Comparison of ENCODE assay signal across 20 cellular contexts in the genomic region with DNA sequence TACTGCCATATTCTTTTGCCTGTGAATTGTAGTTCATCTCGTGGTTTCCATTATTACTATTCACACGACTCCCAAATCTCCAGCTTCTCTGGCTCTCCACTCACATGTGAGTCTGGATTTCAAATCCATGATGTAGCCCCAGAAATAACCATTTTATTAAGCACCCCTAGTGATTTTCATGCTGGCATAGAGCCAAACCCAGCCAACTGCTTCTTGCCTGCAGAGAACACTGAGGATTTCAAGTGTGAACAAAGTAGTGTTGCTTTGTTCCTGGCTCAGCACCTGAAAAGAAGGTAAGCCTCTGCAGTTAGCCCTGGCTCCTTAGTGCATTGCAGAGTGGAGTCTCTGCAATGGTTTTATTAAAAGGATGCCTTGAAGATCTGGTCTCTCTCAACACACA. TPM values are rescaled to one million over a fixed set of nuclear protein-coding genes. Genes with fewer than 3 reads are reported as not detected.
DNase-seq lines count a peak whose midpoint lies in the region; ATAC-seq, FAIRE-seq and TF ChIP-seq lines count a peak whose summit lies in the region.
"Had no signal": no experiment of that assay in that cellular context is flagged by ENCODE, and none has a peak within 500 bp of the region (broad histone marks: within the 10 kb centered on the region; RNA-seq: fewer than 3 reads in every experiment).

No MANE protein-coding gene starts in this region.

- no peak overlapping the region for H2AFZ ChIP-seq in K562 (ENCODE audit: low read depth, low read length)

- H3K4me3 ChIP-seq in K562 = no peak overlapping the region
- H3K4me3 ChIP-seq: HAP-1 had no signal

- peaks cover 57% of the 10 kb centered on the region for H3K36me3 ChIP-seq in K562 (ENCODE audit: control insufficient read depth, insufficient read depth, low read length)

- no peak overlapping the region for H3K27ac ChIP-seq in K562 (ENCODE audit: extremely low read depth, low read depth, low read length)
- H3K27ac ChIP-seq: RWPE1 had no signal

- TF ChIP-seq EP300 in K562 (IDR thresholded peaks at IDR 0.05; ENCODE audit: low read length) = no peak

- TF ChIP-seq RAD21 in K562 (CRISPR knock-in tag; conservative IDR thresholded peaks at IDR 0.05 in 1 of 2, IDR thresholded peaks at IDR 0.05 in 1 of 2) = no peak

- H3K27ac Mint-ChIP-seq in activated CD8-positive, alpha-beta T cell treated with anti-CD3 and anti-CD28 coated beads, Interleukin-2, amount 10 ng/mL, durations not matched to agents 7 days and 5 days = peak overlapping the region; percentile 39
- no peak overlapping the region for H3K27ac Mint-ChIP-seq in activated CD8-positive, alpha-beta T cell treated with anti-CD3 and anti-CD28 coated beads for 36 hours
- H3K27ac Mint-ChIP-seq in stimulated activated effector memory CD8-positive, alpha-beta T cell treated with anti-CD3 and anti-CD28 coated beads, Interleukin-12 subunit alpha, Interleukin-12 subunit beta, amount 100 ng/mL, for 72 hours = peak overlapping the region; percentile 35

- WGBS in K562 (ENCODE audit: insufficient coverage, low coverage, missing lambda C conversion rate) = 91% methylated on average over 2 of the region's 2 CpGs

- H3K4me2 ChIP-seq in K562 (ENCODE audit: insufficient read depth, low read length) = no peak overlapping the region

- intact Hi-C loops in activated CD8-positive, alpha-beta T cell treated with anti-CD3 and anti-CD28 coated beads for 36 hours (cut with micrococcal nuclease) = no loop called here
- intact Hi-C loops in K562 (cut with micrococcal nuclease) = no loop called here

- no peaks in the 10 kb centered on the region for H3K9me3 ChIP-seq in K562 (replicated peaks; ENCODE audit: control insufficient read depth, insufficient read depth, low read depth, low read length)
- H3K9me3 ChIP-seq: HAP-1 had no signal

- peaks cover 4% of the 10 kb centered on the region for H3K4me1 Mint-ChIP-seq in activated CD8-positive, alpha-beta T cell treated with anti-CD3 and anti-CD28 coated beads, Interleukin-2, amount 10 ng/mL, durations not matched to agents 7 days and 5 days (ENCODE audit: low read depth)
- H3K4me1 Mint-ChIP-seq in activated CD8-positive, alpha-beta T cell treated with anti-CD3 and anti-CD28 coated beads for 36 hours (ENCODE audit: low read depth) = no peaks in the 10 kb centered on the region
- H3K4me1 Mint-ChIP-seq in stimulated activated effector memory CD8-positive, alpha-beta T cell treated with anti-CD3 and anti-CD28 coated beads, Interleukin-12 subunit alpha, Interleukin-12 subunit beta, amount 100 ng/mL, for 72 hours = peaks cover 4% of the 10 kb centered on the region

- in situ Hi-C loops in K562 (cut with MboI) = loop anchor here (10.0 to 25.0 kb wide), 2 partner anchors 461 to 1284 kb away; a partner anchor contains a TSS

- no peak for TF ChIP-seq CTCF in activated CD8-positive, alpha-beta T cell treated with anti-CD3 and anti-CD28 coated beads for 36 hours (IDR thresholded peaks at IDR 0.05)
- no peak for TF ChIP-seq CTCF in K562 (IDR thresholded peaks at IDR 0.05 in 2 of 3, conservative IDR thresholded peaks at IDR 0.05 in 1 of 3; ENCODE audit: insufficient read depth in 2 of 3, low read depth in 1 of 3, low read length in 3 of 3)

- H3K9me1 ChIP-seq in K562 (ENCODE audit: control insufficient read depth, insufficient read depth, low read length) = no peaks in the 10 kb centered on the region

- H3K79me2 ChIP-seq in K562 (ENCODE audit: control insufficient read depth, insufficient read depth, low read length) = no peaks in the 10 kb centered on the region; the same call in 2 of the 3 replicates

- no peak overlapping the region for H3K4me3 Mint-ChIP-seq in activated CD8-positive, alpha-beta T cell treated with anti-CD3 and anti-CD28 coated beads, Interleukin-2, amount 10 ng/mL, durations not matched to agents 7 days and 5 days
- no peak overlapping the region for H3K4me3 Mint-ChIP-seq in activated CD8-positive, alpha-beta T cell treated with anti-CD3 and anti-CD28 coated beads for 36 hours
- H3K4me3 Mint-ChIP-seq in stimulated activated effector memory CD8-positive, alpha-beta T cell treated with anti-CD3 and anti-CD28 coated beads, Interleukin-12 subunit alpha, Interleukin-12 subunit beta, amount 100 ng/mL, for 72 hours = no peak overlapping the region
- H3K4me3 Mint-ChIP-seq: CD4-positive, CD25-positive, alpha-beta regulatory T cell had no signal

- POLR2A ChIA-PET in activated CD8-positive, alpha-beta T cell treated with anti-CD3 and anti-CD28 coated beads, Interleukin-2, amount 10 ng/mL, durations not matched to agents 7 days and 5 days (lab: Charles Lee) = no interaction called here
- POLR2A ChIA-PET in activated CD8-positive, alpha-beta T cell treated with anti-CD3 and anti-CD28 coated beads for 36 hours (lab: Charles Lee) = interaction anchor here (1.3 kb wide), 1 partner anchor 27 kb away, joined by 3 read pairs; no protein-coding TSS in a partner anchor
- POLR2A ChIA-PET in K562 (lab: Yijun Ruan, JAX) = no interaction called here

- H3K36me3 Mint-ChIP-seq in activated CD8-positive, alpha-beta T cell treated with anti-CD3 and anti-CD28 coated beads, Interleukin-2, amount 10 ng/mL, durations not matched to agents 7 days and 5 days (ENCODE audit: low read depth) = peaks cover 24% of the 10 kb centered on the region
- H3K36me3 Mint-ChIP-seq in activated CD8-positive, alpha-beta T cell treated with anti-CD3 and anti-CD28 coated beads for 36 hours (ENCODE audit: low read depth) = peaks cover 32% of the 10 kb centered on the region
- peaks cover 61% of the 10 kb centered on the region for H3K36me3 Mint-ChIP-seq in stimulated activated effector memory CD8-positive, alpha-beta T cell treated with anti-CD3 and anti-CD28 coated beads, Interleukin-12 subunit alpha, Interleukin-12 subunit beta, amount 100 ng/mL, for 72 hours

- DNase-seq in activated CD8-positive, alpha-beta T cell treated with anti-CD3 and anti-CD28 coated beads, Interleukin-2, amount 10 ng/mL, durations not matched to agents 7 days and 5 days = no peak
- DNase-seq in activated CD8-positive, alpha-beta T cell treated with anti-CD3 and anti-CD28 coated beads for 36 hours = no peak
- DNase-seq in NCI-H1694 (lab: John Stamatoyannopoulos, UW) (peak; percentile 44), K562 (ENCODE audit: extremely low read depth in 1 of 4, low spot score in 3 of 4) (no peak), urothelium cell line (ENCODE audit: low spot score) (no peak)
- no peak for DNase-seq in stimulated activated effector memory CD8-positive, alpha-beta T cell treated with anti-CD3 and anti-CD28 coated beads, Interleukin-12 subunit alpha, Interleukin-12 subunit beta, amount 100 ng/mL, for 72 hours (ENCODE audit: low spot score in 2 of 2)
- DNase-seq: CD4-positive, CD25-positive, alpha-beta regulatory T cell; IMR-90; Kasumi-1; MM.1S; NCI-H1930; NCI-H226; NCI-H526; PC-3; SW 1271 had no signal

- CTCF ChIA-PET in activated CD8-positive, alpha-beta T cell treated with anti-CD3 and anti-CD28 coated beads, Interleukin-2, amount 10 ng/mL, durations not matched to agents 7 days and 5 days (lab: Charles Lee) = interaction anchor here (2.1 kb wide), 1 partner anchor 31 kb away, joined by 5 read pairs; no protein-coding TSS in a partner anchor
- CTCF ChIA-PET in activated CD8-positive, alpha-beta T cell treated with anti-CD3 and anti-CD28 coated beads for 36 hours (lab: Charles Lee) = interaction anchor here (0.9 kb wide), 1 partner anchor 13 kb away, joined by 3 read pairs; no protein-coding TSS in a partner anchor
- CTCF ChIA-PET in K562 (lab: Yijun Ruan, JAX; ENCODE audit: low intra/inter-chr PET ratio) = interaction anchor here (0.7 kb wide), 1 partner anchor 1912 kb away, joined by 3 read pairs; no protein-coding TSS in a partner anchor

- BruUV-seq in K562 (replicated peaks; lab: Mats Ljungman, UMichigan) = no TSS peak

- no peaks in the 10 kb centered on the region for H3K27me3 ChIP-seq in K562 (ENCODE audit: control insufficient read depth in 2 of 2, insufficient read depth in 2 of 2, low read length in 2 of 2)

- H3K9me3 Mint-ChIP-seq in activated CD8-positive, alpha-beta T cell treated with anti-CD3 and anti-CD28 coated beads, Interleukin-2, amount 10 ng/mL, durations not matched to agents 7 days and 5 days (ENCODE audit: insufficient read depth) = no peaks in the 10 kb centered on the region
- no peaks in the 10 kb centered on the region for H3K9me3 Mint-ChIP-seq in activated CD8-positive, alpha-beta T cell treated with anti-CD3 and anti-CD28 coated beads for 36 hours
- H3K9me3 Mint-ChIP-seq in stimulated activated effector memory CD8-positive, alpha-beta T cell treated with anti-CD3 and anti-CD28 coated beads, Interleukin-12 subunit alpha, Interleukin-12 subunit beta, amount 100 ng/mL, for 72 hours = no peaks in the 10 kb centered on the region
- H3K9me3 Mint-ChIP-seq: CD4-positive, CD25-positive, alpha-beta regulatory T cell had no signal

- no peak for TF ChIP-seq POLR2A in K562 (conservative IDR thresholded peaks at IDR 0.05)

- FAIRE-seq in K562 (lab: Jason Lieb, UNC) = no peak
- no peak for FAIRE-seq in urothelium cell line (lab: Jason Lieb, UNC)

- H3K27me3 Mint-ChIP-seq in activated CD8-positive, alpha-beta T cell treated with anti-CD3 and anti-CD28 coated beads, Interleukin-2, amount 10 ng/mL, durations not matched to agents 7 days and 5 days (ENCODE audit: low read depth) = no peaks in the 10 kb centered on the region
- no peaks in the 10 kb centered on the region for H3K27me3 Mint-ChIP-seq in activated CD8-positive, alpha-beta T cell treated with anti-CD3 and anti-CD28 coated beads for 36 hours
- H3K27me3 Mint-ChIP-seq: CD4-positive, CD25-positive, alpha-beta regulatory T cell had no signal

- H3K4me1 ChIP-seq in K562 (replicated peaks in 1 of 2; ENCODE audit: control insufficient read depth in 2 of 2, insufficient read depth in 2 of 2, low read length in 2 of 2) = no peaks in the 10 kb centered on the region

- H3K9ac ChIP-seq in K562 (ENCODE audit: insufficient read depth in 1 of 2, low read depth in 2 of 2, low read length in 2 of 2) = no peak overlapping the region

- no peak for ATAC-seq in activated CD8-positive, alpha-beta T cell treated with anti-CD3 and anti-CD28 coated beads, Interleukin-2, amount 10 ng/mL, durations not matched to agents 7 days and 5 days
- ATAC-seq in activated CD8-positive, alpha-beta T cell treated with anti-CD3 and anti-CD28 coated beads for 36 hours = no peak
- ATAC-seq in K562 = no peak
- no peak for ATAC-seq in stimulated activated effector memory CD8-positive, alpha-beta T cell treated with anti-CD3 and anti-CD28 coated beads, Interleukin-12 subunit alpha, Interleukin-12 subunit beta, amount 100 ng/mL, for 72 hours
- ATAC-seq in GM18909 (IDR thresholded peaks at IDR 0.05; ENCODE audit: poor library complexity, unreplicated experiment) = no peak
- ATAC-seq in HG02678 (IDR thresholded peaks at IDR 0.05; ENCODE audit: unreplicated experiment) = no peak
- ATAC-seq: PC-3 had no signal

- H4K20me1 ChIP-seq in K562 (replicated peaks; ENCODE audit: control insufficient read depth, insufficient read depth, low read length) = no peaks in the 10 kb centered on the region

RNA-seq across cellular contexts. Expression of a gene that starts 25.9 kb away (rescaled TPM):
- total RNA-seq in activated CD8-positive, alpha-beta T cell treated with anti-CD3 and anti-CD28 coated beads, Interleukin-2, amount 10 ng/mL, durations not matched to agents 7 days and 5 days = 1 to 10 TPM; 6.3 to 6.5 TPM
- 1 to 10 TPM; 8.9 to 9.5 TPM for total RNA-seq in activated CD8-positive, alpha-beta T cell treated with anti-CD3 and anti-CD28 coated beads for 36 hours
- 18.3 and 30.1 TPM in 2 replicates for total RNA-seq in K562 (2011; cell fraction: chromatin; rRNA removed; ENCODE audit: low replicate concordance)
- 10.3 and 13.0 TPM in 2 replicates for total RNA-seq in K562 (2011; cell fraction: nucleolus; rRNA removed)
- 18.0 and 28.4 TPM in 2 replicates for total RNA-seq in K562 (2011; cell fraction: nucleoplasm; rRNA removed)
- total RNA-seq in K562 (2014; rRNA removed) = 10.6 and 11.9 TPM in 2 replicates
- 17.6 and 18.4 TPM in 2 replicates for total RNA-seq in K562 (2014; rRNA removed; fragmentation: Illumina TruSeq; extraction: Trizol)
- total RNA-seq in K562 (2015; rRNA removed; fragmentation: Illumina TruSeq; extraction: Trizol) = 15.3 and 16.6 TPM in 2 replicates
- total RNA-seq in K562 (2021) = 10.7 and 12.0 TPM in 2 replicates
- 10.4 and 12.8 TPM in 2 replicates for polyA plus RNA-seq in K562 (2011; rRNA removed)
- 4.5 and 6.9 TPM in 2 replicates for polyA plus RNA-seq in K562 (2011; cell fraction: cytosol; rRNA removed)
- polyA plus RNA-seq in K562 (2011; cell fraction: nucleus; rRNA removed) = 10.4 and 11.3 TPM in 2 replicates
- polyA plus RNA-seq in K562 (2012) = 5.1 and 6.6 TPM in 2 replicates
- polyA plus RNA-seq in K562 (2014; fragmentation: Illumina TruSeq; extraction: Trizol) = 13.1 and 15.7 TPM in 2 replicates
- 10 to 100 TPM in 1 of 2 experiments, 1 to 10 TPM in 1; 5.7 to 10.9 TPM for polyA plus RNA-seq in K562 (2014; fragmentation: Nextera tagmentation; extraction: Ambion mirVana)
- 8.7 and 9.5 TPM in 2 replicates for polyA plus RNA-seq in K562 (2014; rRNA removed)
- 20.6 and 21.0 TPM in 2 replicates for polyA minus RNA-seq in K562 (2011; rRNA and poly(A)+ RNA removed)
- 4.3 and 4.9 TPM in 2 replicates for polyA minus RNA-seq in K562 (2011; cell fraction: cytosol; rRNA and poly(A)+ RNA removed)
- 19.7 and 27.1 TPM in 2 replicates for polyA minus RNA-seq in K562 (2011; cell fraction: nucleus; rRNA and poly(A)+ RNA removed)

RNA-seq across cellular contexts. Expression of a gene that starts 47.7 kb away (rescaled TPM):
- under 1 TPM; 0.16 to 0.21 TPM for total RNA-seq in activated CD8-positive, alpha-beta T cell treated with anti-CD3 and anti-CD28 coated beads, Interleukin-2, amount 10 ng/mL, durations not matched to agents 7 days and 5 days
- 1 to 10 TPM; 1.2 TPM for total RNA-seq in activated CD8-positive, alpha-beta T cell treated with anti-CD3 and anti-CD28 coated beads for 36 hours
- total RNA-seq in K562 (2011; cell fraction: chromatin; rRNA removed; ENCODE audit: low replicate concordance) = 0.63 and 1.3 TPM in 2 replicates
- total RNA-seq in K562 (2011; cell fraction: nucleolus; rRNA removed) = 0.33 and 0.53 TPM in 2 replicates
- 0.53 and 0.88 TPM in 2 replicates for total RNA-seq in K562 (2011; cell fraction: nucleoplasm; rRNA removed)
- total RNA-seq in K562 (2014; rRNA removed) (0.32 and 0.37 TPM in 2 replicates), K562 (2014; rRNA removed; fragmentation: Illumina TruSeq; extraction: Trizol) (0.22 and 0.25 TPM in 2 replicates), K562 (2015; rRNA removed; fragmentation: Illumina TruSeq; extraction: Trizol) (0.08 and 0.11 TPM in 2 replicates), K562 (2021) (0.20 and 0.29 TPM in 2 replicates)
- polyA plus RNA-seq in K562 (2011; rRNA removed) (0.64 and 0.65 TPM in 2 replicates), K562 (2014; fragmentation: Illumina TruSeq; extraction: Trizol) (0.10 and 0.15 TPM in 2 replicates), K562 (2014; fragmentation: Nextera tagmentation; extraction: Ambion mirVana) (under 1 TPM; 0.04 to 0.17 TPM), K562 (2014; rRNA removed) (0.03 and 0.11 TPM in 2 replicates)
- polyA plus RNA-seq in K562 (2011; cell fraction: cytosol; rRNA removed) = 0.50 and 0.51 TPM in 2 replicates
- 0.35 and 0.57 TPM in 2 replicates for polyA plus RNA-seq in K562 (2011; cell fraction: nucleus; rRNA removed)
- 0.21 and 0.80 TPM in 2 replicates for polyA plus RNA-seq in K562 (2012)
- 0.57 and 0.84 TPM in 2 replicates for polyA minus RNA-seq in K562 (2011; rRNA and poly(A)+ RNA removed)
- 0.36 and 0.76 TPM in 2 replicates for polyA minus RNA-seq in K562 (2011; cell fraction: cytosol; rRNA and poly(A)+ RNA removed)
- 0.13 and 0.56 TPM in 2 replicates for polyA minus RNA-seq in K562 (2011; cell fraction: nucleus; rRNA and poly(A)+ RNA removed)
- total RNA-seq: G401 had no signal
